ENCODE assay signal across 23 cellular contexts in genomic region chr14:64186231-64187129, GRCh38.
DNase-seq lines count a peak whose midpoint lies in the region; ATAC-seq and TF ChIP-seq lines count a peak whose summit lies in the region.
"Had no signal": no experiment of that assay in that cellular context is flagged by ENCODE, and none has a peak within 500 bp of the region (broad histone marks: within the 10 kb centered on the region; RNA-seq: fewer than 3 reads in every experiment).

No MANE protein-coding gene starts in this region.

- H3K36me3 ChIP-seq in cardiac muscle cell (no peaks in the 10 kb centered on the region), heart right ventricle (peaks cover 0 to 74% (median 8%) of the 10 kb centered on the region in 9 donors), ectodermal cell (ENCODE audit: control insufficient read depth, insufficient read depth, low read length) (peaks cover 34% of the 10 kb centered on the region), mesendoderm (ENCODE audit: control insufficient read depth, insufficient read depth, low read length) (no peaks in the 10 kb centered on the region)
- H3K36me3 ChIP-seq: adrenal gland had no signal

- TF ChIP-seq CTCF in cardiac muscle cell (IDR thresholded peaks at IDR 0.05; ENCODE audit: low read depth, low read length) (no peak), heart right ventricle (IDR thresholded peaks at IDR 0.05) (no peak), type B pancreatic cell (conservative IDR thresholded peaks at IDR 0.05) (no peak)

- H3K56ac ChIP-seq in mesendoderm (ENCODE audit: low read length) = peak overlapping the region; percentile 68

- no peaks in the 10 kb centered on the region for H3K79me2 ChIP-seq in mesendoderm (ENCODE audit: control insufficient read depth, insufficient read depth, low read length)

- H3K4me1 ChIP-seq in cardiac muscle cell (ENCODE audit: low read depth) = peaks cover 6% of the 10 kb centered on the region
- H3K4me1 ChIP-seq in heart right ventricle = no peaks in the 10 kb centered on the region
- H3K4me1 ChIP-seq in ectodermal cell (ENCODE audit: control insufficient read depth, insufficient read depth, low read length) = peaks cover 8% of the 10 kb centered on the region
- H3K4me1 ChIP-seq in mesendoderm (ENCODE audit: control insufficient read depth, low read depth, low read length) = peaks cover 1% of the 10 kb centered on the region
- H3K4me1 ChIP-seq: adrenal gland had no signal

- peak overlapping the region; percentile 60 for H3K9ac ChIP-seq in mesendoderm (ENCODE audit: low read length)

- peak overlapping the region; percentile 8 for H3K18ac ChIP-seq in mesendoderm (ENCODE audit: low read length)

- H3K27me3 ChIP-seq in cardiac muscle cell (no peaks in the 10 kb centered on the region), heart right ventricle (no peaks in the 10 kb centered on the region), ectodermal cell (ENCODE audit: control insufficient read depth, insufficient read depth, low read length, poor library complexity, severe bottlenecking) (no peaks in the 10 kb centered on the region), mesendoderm (ENCODE audit: insufficient read depth, low read length, poor library complexity) (no peaks in the 10 kb centered on the region)
- H3K27me3 ChIP-seq: adrenal gland, neutrophil had no signal

- peak overlapping the region; percentile 26 for H3K27ac Mint-ChIP-seq in type B pancreatic cell

- H2AK5ac ChIP-seq in mesendoderm (ENCODE audit: low read length) = no peak overlapping the region

- no peak overlapping the region for H2BK120ac ChIP-seq in mesendoderm (ENCODE audit: low read depth, low read length)

- H4K5ac ChIP-seq in mesendoderm (ENCODE audit: low read length) = no peak overlapping the region

- H3K36me3 Mint-ChIP-seq in type B pancreatic cell = peaks cover 37% of the 10 kb centered on the region

- peak overlapping the region; percentile 25 for H3K4me3 ChIP-seq in cardiac muscle cell
- H3K4me3 ChIP-seq in heart right ventricle = no peak overlapping the region
- H3K4me3 ChIP-seq in ectodermal cell (ENCODE audit: insufficient read depth, low read depth, low read length) = peak overlapping the region; percentile 38
- peak overlapping the region; percentile 6 for H3K4me3 ChIP-seq in mesendoderm (ENCODE audit: low read length)
- H3K4me3 ChIP-seq: adrenal gland had no signal

- 87% methylated on average over 12 of the region's 12 CpGs for WGBS in heart right ventricle, 2 donors
- WGBS in ectodermal cell, 2 experiments = 11 to 14% methylated on average over 12 of the region's 12 CpGs
- WGBS in mesendoderm (ENCODE audit: extremely low coverage, insufficient coverage, low lambda C conversion rate) = no CpG with 5 or more reads among the region's 12 CpGs

- ATAC-seq in heart right ventricle (no peak), HG03520 (IDR thresholded peaks at IDR 0.05; ENCODE audit: unreplicated experiment) (no peak), GM21576 (IDR thresholded peaks at IDR 0.05; ENCODE audit: unreplicated experiment) (no peak), HG03432 (IDR thresholded peaks at IDR 0.05; ENCODE audit: unreplicated experiment) (no peak)
- ATAC-seq: left cardiac atrium, right cardiac atrium, Right ventricle myocardium inferior had no signal

- no peak overlapping the region for H4K8ac ChIP-seq in mesendoderm (ENCODE audit: low read depth, low read length)

- no peak overlapping the region for H2BK5ac ChIP-seq in mesendoderm (ENCODE audit: low read length)

- H3K9me3 Mint-ChIP-seq in type B pancreatic cell = no peaks in the 10 kb centered on the region

- H3K23ac ChIP-seq in mesendoderm (ENCODE audit: low read length) = peak overlapping the region; percentile 51

- peak overlapping the region; percentile 80 for H3K4me3 Mint-ChIP-seq in type B pancreatic cell

- H3K27ac ChIP-seq in cardiac muscle cell (peak overlapping the region; percentile 61), heart right ventricle (no peak overlapping the region), ectodermal cell (ENCODE audit: insufficient read depth, low read depth, low read length, poor library complexity, severe bottlenecking) (peak overlapping the region; percentile 92), mesendoderm (ENCODE audit: low read depth, low read length) (no peak overlapping the region)
- H3K27ac ChIP-seq: adrenal gland, neutrophil had no signal

- no peak overlapping the region for H3K4ac ChIP-seq in mesendoderm (ENCODE audit: low read depth, low read length)

- H3K79me1 ChIP-seq in mesendoderm (ENCODE audit: low read length) = no peaks in the 10 kb centered on the region

- H3K27me3 Mint-ChIP-seq in type B pancreatic cell = no peaks in the 10 kb centered on the region

- no peaks in the 10 kb centered on the region for H3K9me3 ChIP-seq in cardiac muscle cell (ENCODE audit: low read depth)
- no peaks in the 10 kb centered on the region for H3K9me3 ChIP-seq in heart right ventricle
- H3K9me3 ChIP-seq in ectodermal cell (ENCODE audit: control insufficient read depth, low read length) = no peaks in the 10 kb centered on the region
- H3K9me3 ChIP-seq: adrenal gland, neutrophil had no signal

- intact Hi-C loops in heart right ventricle (cut with DNase I) = loop anchor here in 1 of 10 donors (5.0 kb wide), 1 partner anchor 36 kb away; no protein-coding TSS in a partner anchor

- H3K4me1 Mint-ChIP-seq in type B pancreatic cell (ENCODE audit: unreplicated experiment) = peaks cover 4% of the 10 kb centered on the region

- H3K4me2 ChIP-seq in mesendoderm (ENCODE audit: low read length) = peak overlapping the region; percentile 34

- DNase-seq in cardiac muscle cell (ENCODE audit: low read depth in 1 of 2, low spot score in 1 of 2) (peak in 1 of 2 donors; percentile 49), heart right ventricle (no peak), mesendoderm (peak; percentile 89), type B pancreatic cell (ENCODE audit: extremely low spot score, unreplicated experiment) (no peak)
- DNase-seq: activated CD8-positive, alpha-beta memory T cell treated with anti-CD3 and anti-CD28 coated beads, Interleukin-2, amount 50 U/mL, for 48 hours; activated effector memory CD4-positive, alpha-beta T cell treated with anti-CD3 and anti-CD28 coated beads, Interleukin-2, amount 50 U/mL, for 16 hours; adrenal gland; central memory CD4-positive, alpha-beta T cell; effector CD4-positive, alpha-beta T cell; Karpas-422; left cardiac atrium; midbrain; NCI-H1092 treated with DMSO at 0.1 percent for 48 hours; NCI-H2107; NCI-H526 treated with DMSO at 0.1 percent for 48 hours; right cardiac atrium; substantia nigra had no signal

- peak overlapping the region; percentile 57 for H2BK15ac ChIP-seq in mesendoderm (replicated peaks; ENCODE audit: low read depth)

Comparison
In these comparisons a context has a peak if more than half of its experiments do, and no peak if none do; other contexts are left out.
1. H3K27ac ChIP-seq: peak in cardiac muscle cell (single experiment) and ectodermal cell (single experiment); none in heart right ventricle (0 of 10) and mesendoderm (single experiment).
2. H3K4me3 ChIP-seq: peak in cardiac muscle cell (single experiment), ectodermal cell (single experiment) and mesendoderm (single experiment); none in heart right ventricle (0 of 10).